ENCODE assay signal across 10 cellular contexts in genomic region chr22:47795477-47796127, GRCh38.
"Had no signal": no experiment of that assay in that cellular context is flagged by ENCODE, and none has a peak within 500 bp of the region (broad histone marks: within the 10 kb centered on the region; RNA-seq: fewer than 3 reads in every experiment).

No MANE protein-coding gene starts in this region.

- H3K9me3 ChIP-seq: adrenal gland had no signal

- H3K4me1 Mint-ChIP-seq: activated T-helper 17 cell treated with anti-CD3 and anti-CD28 coated beads, Interleukin-2, amount 50 U/mL, for 72 hours had no signal

- H3K9me3 Mint-ChIP-seq: activated CD8-positive, alpha-beta T cell treated with anti-CD3 and anti-CD28 coated beads for 36 hours had no signal

- H3K4me1 ChIP-seq: adrenal gland, pancreas had no signal

- H3K36me3 ChIP-seq: adrenal gland, pancreas had no signal

- H3K27ac Mint-ChIP-seq: activated CD8-positive, alpha-beta T cell treated with anti-CD3 and anti-CD28 coated beads for 36 hours; activated T-helper 17 cell treated with anti-CD3 and anti-CD28 coated beads, Interleukin-2, amount 50 U/mL, for 72 hours had no signal

- H3K4me3 Mint-ChIP-seq: activated CD8-positive, alpha-beta T cell treated with anti-CD3 and anti-CD28 coated beads for 36 hours; activated T-helper 17 cell treated with anti-CD3 and anti-CD28 coated beads, Interleukin-2, amount 50 U/mL, for 72 hours had no signal

- H3K27me3 ChIP-seq: adrenal gland, pancreas had no signal

- H3K27ac ChIP-seq: adrenal gland, pancreas, skin epidermis had no signal

- H3K4me3 ChIP-seq: adrenal gland, pancreas, skin epidermis had no signal

- ATAC-seq: activated CD8-positive, alpha-beta T cell treated with anti-CD3 and anti-CD28 coated beads for 36 hours; activated T-helper 17 cell treated with anti-CD3 and anti-CD28 coated beads, Interleukin-2, amount 50 U/mL, for 72 hours; left colon; pancreas had no signal

- DNase-seq: activated CD8-positive, alpha-beta T cell treated with anti-CD3 and anti-CD28 coated beads for 36 hours; activated naive CD4-positive, alpha-beta T cell treated with anti-CD3 and anti-CD28 coated beads, Interleukin-2, amount 50 U/mL, for 16 hours; activated T-cell treated with anti-CD3 and anti-CD28 coated beads for 4 hours; glutamatergic neuron; substantia nigra had no signal
